ENCODE assay signal across 30 cellular contexts in genomic region chr10:18542832-18543231, GRCh38.
A peak's percentile ranks its signal among the peaks of the same experiment; 100 is the strongest.
DNase-seq lines count a peak whose midpoint lies in the region; ATAC-seq, FAIRE-seq and TF ChIP-seq lines count a peak whose summit lies in the region.
"Had no signal": no experiment of that assay in that cellular context is flagged by ENCODE, and none has a peak within 500 bp of the region (broad histone marks: within the 10 kb centered on the region; RNA-seq: fewer than 3 reads in every experiment).

No MANE protein-coding gene starts in this region.

- POLR2A ChIA-PET in A549 (lab: Yijun Ruan, JAX) (no interaction called here), GM10248 (lab: Yijun Ruan, JAX) (no interaction called here)

- peak overlapping the region; percentile 12; the same call in 1 of the 3 replicates for H3K4me2 ChIP-seq in A549

- TF ChIP-seq EP300 in A549 (IDR thresholded peaks at IDR 0.05), result no peak

- H3K27me3 ChIP-seq in SJCRH30, result no peaks in the 10 kb centered on the region
- H3K27me3 ChIP-seq: colonic mucosa, Peyer's patch, right atrium auricular region, suprapubic skin, uterus had no signal

- ATAC-seq in A549 (no peak), HG02588 (IDR thresholded peaks at IDR 0.05; ENCODE audit: unreplicated experiment) (no peak)
- ATAC-seq: activated CD8-positive, alpha-beta T cell treated with anti-CD3 and anti-CD28 coated beads, Interleukin-2, amount 10 ng/mL, durations not matched to agents 7 days and 5 days; GM12878 had no signal

- DNase-seq in A549 (ENCODE audit: low read depth in 1 of 2, low spot score in 1 of 2) (no peak), GM10248 (ENCODE audit: extremely low spot score) (peak; percentile 0), astrocyte of the hippocampus (ENCODE audit: low read depth, low spot score) (peak; percentile 61), inferior parietal cortex (ENCODE audit: extremely low spot score) (peak; percentile 42), SJCRH30 (no peak), CD14-positive monocyte (ENCODE audit: low spot score) (no peak)
- DNase-seq in activated effector memory CD4-positive, alpha-beta T cell treated with Interleukin-2 at 50 U/mL for 16 hours, result no peak
- DNase-seq: activated CD8-positive, alpha-beta T cell treated with anti-CD3 and anti-CD28 coated beads, Interleukin-2, amount 10 ng/mL, durations not matched to agents 7 days and 5 days; activated naive CD4-positive, alpha-beta T cell; activated T-cell treated with anti-CD3 and anti-CD28 coated beads, Interleukin-2, amount 50 U/mL, for 1 hour; CD4-positive, alpha-beta T cell; colonic mucosa; DMS153; GDM1; H7; hippocampal formation; mesendoderm; naive B cell; NCI-H1417; NCI-H2107; NCI-H510A treated with DMSO at 0.1 percent for 48 hours; NK-92 treated with Interleukin-12 subunit alpha and Interleukin-12 subunit beta, amount 100 ng/mL, for 24 hours; Peyer's patch; T1000; uterus had no signal

- H3K36me3 ChIP-seq in SJCRH30, result peaks cover 2% of the 10 kb centered on the region; the same call in 1 of the 2 replicates
- H3K36me3 ChIP-seq: colonic mucosa had no signal

- no peak for TF ChIP-seq POLR2A in A549 (IDR thresholded peaks at IDR 0.05; ENCODE audit: low read length)

- H3K27me3 Mint-ChIP-seq in CD14-positive monocyte (ENCODE audit: low read depth in 3 of 3), result peaks cover 0 to 3% (median 0%) of the 10 kb centered on the region in 3 donors
- H3K27me3 Mint-ChIP-seq: CD4-positive, alpha-beta T cell; naive B cell had no signal

- H3K9me3 ChIP-seq in A549 (no peaks in the 10 kb centered on the region), SJCRH30 (replicated peaks) (no peaks in the 10 kb centered on the region)
- H3K9me3 ChIP-seq: colonic mucosa, Peyer's patch, right atrium auricular region, suprapubic skin, uterus had no signal

- H3K4me1 ChIP-seq in A549, result peaks cover 8% of the 10 kb centered on the region; the same call in 2 of the 3 replicates
- peaks cover 8% of the 10 kb centered on the region for H3K4me1 ChIP-seq in SJCRH30
- H3K4me1 ChIP-seq: colonic mucosa, Peyer's patch, right atrium auricular region, suprapubic skin, uterus had no signal

- CTCF ChIA-PET in A549 (lab: Yijun Ruan, JAX), result interaction anchor here (0.8 to 1.1 kb wide), 2 partner anchors 28 to 37 kb away, joined by 3 read pairs; no protein-coding TSS in a partner anchor
- CTCF ChIA-PET in GM10248 (lab: Yijun Ruan, JAX), result interaction anchor here (1.1 to 1.5 kb wide), 2 partner anchors 9 to 12 kb away, joined by 4 to 5 read pairs; no protein-coding TSS in a partner anchor

- no peak for TF ChIP-seq RAD21 in A549 (conservative IDR thresholded peaks at IDR 0.05 in 1 of 2, IDR thresholded peaks at IDR 0.05 in 1 of 2)

- H3K27ac ChIP-seq in A549 (no peak overlapping the region), SJCRH30 (no peak overlapping the region)
- H3K27ac ChIP-seq: colonic mucosa, Peyer's patch, right atrium auricular region, suprapubic skin, uterus had no signal

- no peak overlapping the region for H3K27ac Mint-ChIP-seq in CD14-positive monocyte
- H3K27ac Mint-ChIP-seq: activated CD8-positive, alpha-beta T cell treated with anti-CD3 and anti-CD28 coated beads, Interleukin-2, amount 10 ng/mL, durations not matched to agents 7 days and 5 days; CD4-positive, alpha-beta T cell had no signal

- H3K4me3 Mint-ChIP-seq in CD14-positive monocyte, result no peak overlapping the region
- H3K4me3 Mint-ChIP-seq: activated CD8-positive, alpha-beta T cell treated with anti-CD3 and anti-CD28 coated beads, Interleukin-2, amount 10 ng/mL, durations not matched to agents 7 days and 5 days; CD4-positive, alpha-beta T cell; naive B cell had no signal

- H3K4me1 Mint-ChIP-seq in CD14-positive monocyte, result no peaks in the 10 kb centered on the region
- H3K4me1 Mint-ChIP-seq: naive B cell had no signal

- H3K36me3 Mint-ChIP-seq in CD14-positive monocyte, result peaks cover 46 to 55% of the 10 kb centered on the region in 2 donors

- H3K9me3 Mint-ChIP-seq in CD14-positive monocyte, result no peaks in the 10 kb centered on the region
- H3K9me3 Mint-ChIP-seq: CD4-positive, alpha-beta T cell; naive B cell had no signal

- no peak for FAIRE-seq in A549 (lab: Jason Lieb, UNC)
- FAIRE-seq: GM12878, keratinocyte had no signal

- intact Hi-C loops in CD14-positive monocyte (cut with micrococcal nuclease), result no loop called here

- H3K4me3 ChIP-seq in A549 (no peak overlapping the region), SJCRH30 (no peak overlapping the region)
- H3K4me3 ChIP-seq: colonic mucosa, GM12878, Peyer's patch, right atrium auricular region, suprapubic skin, uterus had no signal

- no peak for TF ChIP-seq CTCF in A549 (IDR thresholded peaks at IDR 0.05)
- TF ChIP-seq CTCF in GM10248 (IDR thresholded peaks at IDR 0.05; ENCODE audit: control extremely low read depth, extremely low read depth, low read depth, missing control alignments), result no peak
- no peak for TF ChIP-seq CTCF in CD14-positive monocyte (IDR thresholded peaks at IDR 0.05)

TF ChIP-seq in A549, 52 proteins besides CTCF, POLR2A, EP300 and RAD21:
- TF ChIP-seq, protein P1, sequence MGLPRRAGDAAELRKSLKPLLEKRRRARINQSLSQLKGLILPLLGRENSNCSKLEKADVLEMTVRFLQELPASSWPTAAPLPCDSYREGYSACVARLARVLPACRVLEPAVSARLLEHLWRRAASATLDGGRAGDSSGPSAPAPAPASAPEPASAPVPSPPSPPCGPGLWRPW (IDR thresholded peaks at IDR 0.05), result no peak
- TF ChIP-seq RCOR1 (IDR thresholded peaks at IDR 0.05; ENCODE audit: low read depth, low read length), result no peak
- TF ChIP-seq, protein P2, sequence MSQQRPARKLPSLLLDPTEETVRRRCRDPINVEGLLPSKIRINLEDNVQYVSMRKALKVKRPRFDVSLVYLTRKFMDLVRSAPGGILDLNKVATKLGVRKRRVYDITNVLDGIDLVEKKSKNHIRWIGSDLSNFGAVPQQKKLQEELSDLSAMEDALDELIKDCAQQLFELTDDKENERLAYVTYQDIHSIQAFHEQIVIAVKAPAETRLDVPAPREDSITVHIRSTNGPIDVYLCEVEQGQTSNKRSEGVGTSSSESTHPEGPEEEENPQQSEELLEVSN (IDR thresholded peaks at IDR 0.05; ENCODE audit: borderline replicate concordance, low read depth), result no peak
- TF ChIP-seq KDM1A (IDR thresholded peaks at IDR 0.05; ENCODE audit: low read depth), result no peak
- TF ChIP-seq FOXS1 (CRISPR knock-in tag; IDR thresholded peaks at IDR 0.05), result no peak
- no peak for TF ChIP-seq ESRRA (IDR thresholded peaks at IDR 0.05; ENCODE audit: borderline replicate concordance, low read length)

Comparison
In these comparisons a context has a peak if more than half of its experiments do, and no peak if none do; other contexts are left out.
1. DNase-seq: peak in GM10248 (single experiment), astrocyte of the hippocampus (single experiment) and inferior parietal cortex (single experiment); none in A549 (0 of 2), SJCRH30 (0 of 2), activated effector memory CD4-positive, alpha-beta T cell treated with Interleukin-2 at 50 U/mL for 16 hours (single experiment) and CD14-positive monocyte (single experiment).